Comparison of ENCODE assay signal across 8 cellular contexts in genomic region chr7:55127622-55128081, GRCh38.
A peak's percentile ranks its signal among the peaks of the same experiment; 100 is the strongest.
DNase-seq lines count a peak whose midpoint lies in the region; ATAC-seq, FAIRE-seq and TF ChIP-seq lines count a peak whose summit lies in the region.
"Had no signal": no experiment of that assay in that cellular context is flagged by ENCODE, and none has a peak within 500 bp of the region (broad histone marks: within the 10 kb centered on the region; RNA-seq: fewer than 3 reads in every experiment).

No MANE protein-coding gene starts in this region.

- TF ChIP-seq EP300 in HepG2 (IDR thresholded peaks at IDR 0.05; ENCODE audit: low read depth in 2 of 2, low read length in 2 of 2) (no peak), HepG2 (CRISPR knock-in tag; IDR thresholded peaks at IDR 0.05; ENCODE audit: borderline replicate concordance) (no peak), upper lobe of left lung (IDR thresholded peaks at IDR 0.05) (peak in 1 of 4 donors; percentile 60)

- TF ChIP-seq POLR2A in HepG2 (IDR thresholded peaks at IDR 0.05; ENCODE audit: insufficient read depth in 1 of 2, low read depth in 2 of 2, low read length in 2 of 2): no peak
- TF ChIP-seq POLR2A in upper lobe of left lung (IDR thresholded peaks at IDR 0.05): no peak

- H2AFZ ChIP-seq in HepG2 (ENCODE audit: low read length): no peak overlapping the region

- FAIRE-seq in bronchial epithelial cell (lab: Jason Lieb, UNC) (no peak), HepG2 (lab: Jason Lieb, UNC) (no peak)

- H3K27ac ChIP-seq in HepG2 (ENCODE audit: extremely low read length, insufficient read depth, low read length): no peak overlapping the region
- H3K27ac ChIP-seq in upper lobe of left lung: peak overlapping the region; percentile 77 to 89 (median 78)

- in situ Hi-C loops in HepG2 (cut with HindIII; ENCODE audit: extremely low pct_ligation_motif_present, low pct_unique_long_range_greater_than_20kb): no loop called here

- H3K4me1 ChIP-seq in HepG2 (ENCODE audit: insufficient read depth, low read length) (peaks cover 48% of the 10 kb centered on the region), upper lobe of left lung (peaks cover 50 to 66% (median 57%) of the 10 kb centered on the region in 4 donors)

- H3K4me3 ChIP-seq in bronchial epithelial cell (ENCODE audit: low read depth, low read length) (no peak overlapping the region), HepG2 (replicated peaks in 1 of 3; ENCODE audit: insufficient read depth in 1 of 3, low read depth in 2 of 3, low read length in 3 of 3) (no peak overlapping the region), upper lobe of left lung (no peak overlapping the region)

- H3K9ac ChIP-seq in HepG2 (ENCODE audit: insufficient read depth, low read depth, low read length): no peak overlapping the region

- no peak overlapping the region for H3K4me2 ChIP-seq in HepG2 (ENCODE audit: low read depth, low read length)

- H3K27me3 ChIP-seq in bronchial epithelial cell (ENCODE audit: control insufficient read depth, insufficient read depth, low read length) (no peaks in the 10 kb centered on the region), HepG2 (ENCODE audit: control insufficient read depth in 1 of 2, insufficient read depth in 2 of 2, low read length in 2 of 2) (no peaks in the 10 kb centered on the region), upper lobe of left lung (no peaks in the 10 kb centered on the region)

- no peaks in the 10 kb centered on the region for H4K20me1 ChIP-seq in HepG2 (ENCODE audit: insufficient read depth, low read length)

- WGBS in HepG2 (ENCODE audit: low lambda C conversion rate): 62% methylated on average over 6 of the region's 6 CpGs
- WGBS in upper lobe of left lung, 2 donors: 20 to 24% methylated on average over 6 of the region's 6 CpGs

- ATAC-seq in HepG2 (no peak), upper lobe of left lung (ENCODE audit: low FRiP score in 2 of 2) (peak; percentile 4 to 48), HG02623 (IDR thresholded peaks at IDR 0.05; ENCODE audit: unreplicated experiment) (no peak), GM21529 (IDR thresholded peaks at IDR 0.05; ENCODE audit: unreplicated experiment) (no peak)
- ATAC-seq: activated CD8-positive, alpha-beta T cell treated with anti-CD3 and anti-CD28 coated beads for 36 hours had no signal

- no peaks in the 10 kb centered on the region for H3K9me3 ChIP-seq in HepG2 (ENCODE audit: low read length)
- H3K9me3 ChIP-seq in upper lobe of left lung: no peaks in the 10 kb centered on the region

- H3K36me3 ChIP-seq in bronchial epithelial cell (ENCODE audit: control insufficient read depth, insufficient read depth, low read length): peaks cover 5% of the 10 kb centered on the region
- no peaks in the 10 kb centered on the region for H3K36me3 ChIP-seq in HepG2 (replicated peaks in 1 of 2; ENCODE audit: control insufficient read depth in 1 of 2, insufficient read depth in 2 of 2, low read length in 2 of 2)
- no peaks in the 10 kb centered on the region for H3K36me3 ChIP-seq in upper lobe of left lung

- H3K79me2 ChIP-seq in HepG2 (ENCODE audit: insufficient read depth, low read length): no peaks in the 10 kb centered on the region

- DNase-seq in NCI-H2029 treated with DMSO at 0.1 percent for 48 hours (lab: John Stamatoyannopoulos, UW) (peak; percentile 98), bronchial epithelial cell (ENCODE audit: low read depth) (peak; percentile 56), HepG2 (ENCODE audit: low spot score) (no peak), upper lobe of left lung (peak in 1 of 2 donors; percentile 79)
- no peak for DNase-seq in activated CD4-positive, alpha-beta T cell treated with anti-CD3 and anti-CD28 coated beads for 4 hours
- DNase-seq: activated CD8-positive, alpha-beta T cell treated with anti-CD3 and anti-CD28 coated beads for 36 hours had no signal

- BruUV-seq in HepG2 (replicated peaks; lab: Mats Ljungman, UMichigan): no TSS peak

- POLR2A ChIA-PET in HepG2 (lab: Yijun Ruan, JAX): no interaction called here

- no peak for TF ChIP-seq CTCF in bronchial epithelial cell (IDR thresholded peaks at IDR 0.05; ENCODE audit: insufficient read depth, low read length, severe bottlenecking)
- TF ChIP-seq CTCF in HepG2 (CRISPR knock-in tag; IDR thresholded peaks at IDR 0.05): no peak
- TF ChIP-seq CTCF in upper lobe of left lung (IDR thresholded peaks at IDR 0.05): no peak

- intact Hi-C loops in HepG2 (cut with micrococcal nuclease; ENCODE audit: unreplicated experiment): no loop called here

- CTCF ChIA-PET in HepG2 (lab: Yijun Ruan, JAX; ENCODE audit: low intra/inter-chr PET ratio, low total read pairs): no interaction called here

- TF ChIP-seq RAD21 in HepG2 (CRISPR knock-in tag; IDR thresholded peaks at IDR 0.05): no peak

TF ChIP-seq in HepG2, 621 proteins besides CTCF, POLR2A, EP300 and RAD21:
- TF ChIP-seq, protein P1, sequence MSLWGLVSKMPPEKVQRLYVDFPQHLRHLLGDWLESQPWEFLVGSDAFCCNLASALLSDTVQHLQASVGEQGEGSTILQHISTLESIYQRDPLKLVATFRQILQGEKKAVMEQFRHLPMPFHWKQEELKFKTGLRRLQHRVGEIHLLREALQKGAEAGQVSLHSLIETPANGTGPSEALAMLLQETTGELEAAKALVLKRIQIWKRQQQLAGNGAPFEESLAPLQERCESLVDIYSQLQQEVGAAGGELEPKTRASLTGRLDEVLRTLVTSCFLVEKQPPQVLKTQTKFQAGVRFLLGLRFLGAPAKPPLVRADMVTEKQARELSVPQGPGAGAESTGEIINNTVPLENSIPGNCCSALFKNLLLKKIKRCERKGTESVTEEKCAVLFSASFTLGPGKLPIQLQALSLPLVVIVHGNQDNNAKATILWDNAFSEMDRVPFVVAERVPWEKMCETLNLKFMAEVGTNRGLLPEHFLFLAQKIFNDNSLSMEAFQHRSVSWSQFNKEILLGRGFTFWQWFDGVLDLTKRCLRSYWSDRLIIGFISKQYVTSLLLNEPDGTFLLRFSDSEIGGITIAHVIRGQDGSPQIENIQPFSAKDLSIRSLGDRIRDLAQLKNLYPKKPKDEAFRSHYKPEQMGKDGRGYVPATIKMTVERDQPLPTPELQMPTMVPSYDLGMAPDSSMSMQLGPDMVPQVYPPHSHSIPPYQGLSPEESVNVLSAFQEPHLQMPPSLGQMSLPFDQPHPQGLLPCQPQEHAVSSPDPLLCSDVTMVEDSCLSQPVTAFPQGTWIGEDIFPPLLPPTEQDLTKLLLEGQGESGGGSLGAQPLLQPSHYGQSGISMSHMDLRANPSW (CRISPR knock-in tag; IDR thresholded peaks at IDR 0.05; ENCODE audit: borderline replicate concordance): no peak
- TF ChIP-seq FOXA3 (CRISPR knock-in tag; IDR thresholded peaks at IDR 0.05) (0 out of 2 replicates have a peak, but pooled peaks have one; percentile 17), ZNF263 (CRISPR knock-in tag; IDR thresholded peaks at IDR 0.05) (no peak)
- TF ChIP-seq, protein P2, sequence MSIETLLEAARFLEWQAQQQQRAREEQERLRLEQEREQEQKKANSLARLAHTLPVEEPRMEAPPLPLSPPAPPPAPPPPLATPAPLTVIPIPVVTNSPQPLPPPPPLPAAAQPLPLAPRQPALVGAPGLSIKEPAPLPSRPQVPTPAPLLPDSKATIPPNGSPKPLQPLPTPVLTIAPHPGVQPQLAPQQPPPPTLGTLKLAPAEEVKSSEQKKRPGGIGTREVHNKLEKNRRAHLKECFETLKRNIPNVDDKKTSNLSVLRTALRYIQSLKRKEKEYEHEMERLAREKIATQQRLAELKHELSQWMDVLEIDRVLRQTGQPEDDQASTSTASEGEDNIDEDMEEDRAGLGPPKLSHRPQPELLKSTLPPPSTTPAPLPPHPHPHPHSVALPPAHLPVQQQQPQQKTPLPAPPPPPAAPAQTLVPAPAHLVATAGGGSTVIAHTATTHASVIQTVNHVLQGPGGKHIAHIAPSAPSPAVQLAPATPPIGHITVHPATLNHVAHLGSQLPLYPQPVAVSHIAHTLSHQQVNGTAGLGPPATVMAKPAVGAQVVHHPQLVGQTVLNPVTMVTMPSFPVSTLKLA (IDR thresholded peaks at IDR 0.05): no peak

Comparison
In these comparisons a context has a peak if more than half of its experiments do, and no peak if none do; other contexts are left out.
1. DNase-seq: peak in NCI-H2029 treated with DMSO at 0.1 percent for 48 hours (single experiment) and bronchial epithelial cell (single experiment); none in HepG2 (single experiment) and activated CD4-positive, alpha-beta T cell treated with anti-CD3 and anti-CD28 coated beads for 4 hours (0 of 2).
2. ATAC-seq: peak in upper lobe of left lung (2 of 2); none in HepG2 (single experiment), HG02623 (single experiment) and GM21529 (single experiment).